20 cellular contexts compared by ENCODE assay signal in genomic region chr17:80327518-80327917, GRCh38.
DNase-seq lines count a peak whose midpoint lies in the region; ATAC-seq and TF ChIP-seq lines count a peak whose summit lies in the region.
"Had no signal": no experiment of that assay in that cellular context is flagged by ENCODE, and none has a peak within 500 bp of the region (broad histone marks: within the 10 kb centered on the region; RNA-seq: fewer than 3 reads in every experiment).

No MANE protein-coding gene starts in this region.

- peaks cover 96% of the 10 kb centered on the region for H3K36me3 Mint-ChIP-seq in activated CD4-positive, alpha-beta memory T cell treated with anti-CD3 and anti-CD28 coated beads, Interleukin-2, amount 10 ng/mL, durations not matched to agents 7 days and 5 days (ENCODE audit: low read depth)

- no peak for ATAC-seq in HCT116
- peak; percentile 75 to 89 for ATAC-seq in lower lobe of right lung
- no peak for ATAC-seq in GM21717 (IDR thresholded peaks at IDR 0.05; ENCODE audit: unreplicated experiment)
- ATAC-seq in HG03280 (IDR thresholded peaks at IDR 0.05; ENCODE audit: unreplicated experiment), result no peak
- ATAC-seq in HG03097 (IDR thresholded peaks at IDR 0.05; ENCODE audit: low FRiP score, unreplicated experiment), result no peak
- ATAC-seq: naive thymus-derived CD8-positive, alpha-beta T cell had no signal

- POLR2A ChIA-PET in HCT116 (lab: Charles Lee), result no interaction called here
- POLR2A ChIA-PET in activated CD4-positive, alpha-beta memory T cell treated with anti-CD3 and anti-CD28 coated beads, Interleukin-2, amount 10 ng/mL, durations not matched to agents 7 days and 5 days (lab: Charles Lee), result interaction anchor here (1.3 kb wide), 1 partner anchor 32 kb away, joined by 5 read pairs; no protein-coding TSS in a partner anchor

- TF ChIP-seq POLR2A in HCT116 (IDR thresholded peaks at IDR 0.05; ENCODE audit: borderline replicate concordance, extremely low read depth, insufficient read depth, insufficient read length), result no peak

- TF ChIP-seq RAD21 in HCT116 (IDR thresholded peaks at IDR 0.05; ENCODE audit: low read depth), result no peak

- H3K27me3 ChIP-seq in HCT116 (ENCODE audit: insufficient read depth, low read length) (no peaks in the 10 kb centered on the region), lower lobe of right lung (ENCODE audit: low read depth) (no peaks in the 10 kb centered on the region)
- H3K27me3 ChIP-seq: cardiac muscle cell, testis had no signal

- DNase-seq in CD1c-positive myeloid dendritic cell (ENCODE audit: extremely low spot score) (peak; percentile 79), HCT116 (ENCODE audit: low read depth, low spot score) (no peak), lower lobe of right lung (no peak), NCI-H524 treated with DMSO at 0.1 percent for 48 hours (lab: John Stamatoyannopoulos, UW) (no peak)
- DNase-seq in activated CD4-positive, alpha-beta memory T cell treated with anti-CD3 and anti-CD28 coated beads, Interleukin-2, amount 10 ng/mL, durations not matched to agents 7 days and 5 days, result no peak
- DNase-seq: activated CD4-positive, alpha-beta T cell treated with anti-CD3 and anti-CD28 coated beads for 48 hours; effector CD4-positive, alpha-beta T cell; GOT3; naive thymus-derived CD8-positive, alpha-beta T cell; NCI-H69; T1000; testis had no signal

- no peak overlapping the region for H2AFZ ChIP-seq in HCT116 (ENCODE audit: low read depth, low read length, poor library complexity, severe bottlenecking)

- CTCF ChIA-PET in HCT116 (lab: Charles Lee), result no interaction called here
- CTCF ChIA-PET in activated CD4-positive, alpha-beta memory T cell treated with anti-CD3 and anti-CD28 coated beads, Interleukin-2, amount 10 ng/mL, durations not matched to agents 7 days and 5 days (lab: Charles Lee), result no interaction called here

- no peak overlapping the region for H3K9ac ChIP-seq in HCT116 (ENCODE audit: low read length)
- H3K9ac ChIP-seq: KMS-11 had no signal

- no peaks in the 10 kb centered on the region for H3K9me2 ChIP-seq in HCT116 (ENCODE audit: insufficient read depth)

- no peaks in the 10 kb centered on the region for H4K20me1 ChIP-seq in HCT116 (ENCODE audit: insufficient read depth)

- RAD21 ChIA-PET in HCT116 (lab: Charles Lee; ENCODE audit: low non-redundant PET in 1 of 2, low total read pairs in 2 of 2, uncharacterized antibody in 2 of 2, unreplicated experiment in 2 of 2), result no interaction called here

- no TSS peak for BruUV-seq in HCT116 (replicated peaks; lab: Mats Ljungman, UMichigan)

- H3K4me1 Mint-ChIP-seq in activated CD4-positive, alpha-beta memory T cell treated with anti-CD3 and anti-CD28 coated beads, Interleukin-2, amount 10 ng/mL, durations not matched to agents 7 days and 5 days, result peaks cover 64% of the 10 kb centered on the region

- H3K4me1 ChIP-seq in HCT116 (ENCODE audit: control insufficient read depth in 1 of 2, insufficient read depth in 2 of 2, low read length in 2 of 2) (no peaks in the 10 kb centered on the region), lower lobe of right lung (no peaks in the 10 kb centered on the region)
- H3K4me1 ChIP-seq: prostate gland, testis had no signal

- no peak overlapping the region for H3K4me3 Mint-ChIP-seq in activated CD4-positive, alpha-beta memory T cell treated with anti-CD3 and anti-CD28 coated beads, Interleukin-2, amount 10 ng/mL, durations not matched to agents 7 days and 5 days
- H3K4me3 Mint-ChIP-seq: memory B cell; naive thymus-derived CD8-positive, alpha-beta T cell had no signal

- H3K27ac ChIP-seq in HCT116 (ENCODE audit: low read depth, low read length), result no peak overlapping the region
- H3K27ac ChIP-seq in lower lobe of right lung, result no peak overlapping the region
- H3K27ac ChIP-seq: cardiac muscle cell, KMS-11, prostate gland, SK-N-MC, testis had no signal

- no peaks in the 10 kb centered on the region for H3K79me2 ChIP-seq in HCT116 (ENCODE audit: insufficient read depth, low read length)

- intact Hi-C loops in HCT116 (cut with micrococcal nuclease), result no loop called here
- intact Hi-C loops in lower lobe of right lung (cut with DNase I), result no loop called here

- H3K4me2 ChIP-seq in HCT116 (ENCODE audit: low read length), result no peak overlapping the region
- H3K4me2 ChIP-seq: KMS-11 had no signal

- TF ChIP-seq CTCF in HCT116 (IDR thresholded peaks at IDR 0.05 in 2 of 3, conservative IDR thresholded peaks at IDR 0.05 in 1 of 3; ENCODE audit: borderline replicate concordance in 1 of 3, insufficient read depth in 1 of 3, low read depth in 2 of 3, low read length in 2 of 3), result no peak
- TF ChIP-seq CTCF in lower lobe of right lung (IDR thresholded peaks at IDR 0.05), result no peak

- H3K4me3 ChIP-seq in HCT116 (replicated peaks in 1 of 2; ENCODE audit: low read depth in 1 of 2, low read length in 2 of 2), result no peak overlapping the region
- no peak overlapping the region for H3K4me3 ChIP-seq in lower lobe of right lung
- H3K4me3 ChIP-seq: cardiac muscle cell, prostate gland, SK-N-MC, testis had no signal

- no peaks in the 10 kb centered on the region for H3K9me3 Mint-ChIP-seq in activated CD4-positive, alpha-beta memory T cell treated with anti-CD3 and anti-CD28 coated beads, Interleukin-2, amount 10 ng/mL, durations not matched to agents 7 days and 5 days
- H3K9me3 Mint-ChIP-seq: memory B cell had no signal

- H3K27me3 Mint-ChIP-seq in activated CD4-positive, alpha-beta memory T cell treated with anti-CD3 and anti-CD28 coated beads, Interleukin-2, amount 10 ng/mL, durations not matched to agents 7 days and 5 days, result no peaks in the 10 kb centered on the region
- H3K27me3 Mint-ChIP-seq: memory B cell; naive thymus-derived CD8-positive, alpha-beta T cell had no signal

- peak overlapping the region; percentile 44 for H3K27ac Mint-ChIP-seq in activated CD4-positive, alpha-beta memory T cell treated with anti-CD3 and anti-CD28 coated beads, Interleukin-2, amount 10 ng/mL, durations not matched to agents 7 days and 5 days
- H3K27ac Mint-ChIP-seq: memory B cell had no signal

- H3K9me3 ChIP-seq in HCT116 (ENCODE audit: control insufficient read depth in 1 of 2, insufficient read depth in 1 of 2, low read depth in 1 of 2, low read length in 2 of 2) (no peaks in the 10 kb centered on the region), lower lobe of right lung (no peaks in the 10 kb centered on the region)
- H3K9me3 ChIP-seq: prostate gland, testis had no signal

- peaks cover 7 to 11% of the 10 kb centered on the region in 2 experiments; a peak in 3 of 4 replicates for H3K36me3 ChIP-seq in HCT116 (ENCODE audit: control insufficient read depth in 1 of 2, insufficient read depth in 2 of 2, low read length in 2 of 2)
- H3K36me3 ChIP-seq in lower lobe of right lung, result peaks cover 99% of the 10 kb centered on the region

TF ChIP-seq in HCT116, 20 proteins besides CTCF, POLR2A, EP300 and RAD21:
- TF ChIP-seq EZH2phosphoT487 (IDR thresholded peaks at IDR 0.05; ENCODE audit: borderline replicate concordance), result no peak
- TF ChIP-seq ZNF274 (IDR thresholded peaks at IDR 0.05; ENCODE audit: low read depth, low read length), result no peak
- TF ChIP-seq ZFX (IDR thresholded peaks at IDR 0.05), result peak; percentile 11; the same call in 1 of the 2 replicates

Comparison
In these comparisons a context has a peak if more than half of its experiments do, and no peak if none do; other contexts are left out.
1. ATAC-seq: peak in lower lobe of right lung (2 of 2); none in HCT116 (single experiment), GM21717 (single experiment), HG03280 (single experiment) and HG03097 (single experiment).